In the genomic region with DNA sequence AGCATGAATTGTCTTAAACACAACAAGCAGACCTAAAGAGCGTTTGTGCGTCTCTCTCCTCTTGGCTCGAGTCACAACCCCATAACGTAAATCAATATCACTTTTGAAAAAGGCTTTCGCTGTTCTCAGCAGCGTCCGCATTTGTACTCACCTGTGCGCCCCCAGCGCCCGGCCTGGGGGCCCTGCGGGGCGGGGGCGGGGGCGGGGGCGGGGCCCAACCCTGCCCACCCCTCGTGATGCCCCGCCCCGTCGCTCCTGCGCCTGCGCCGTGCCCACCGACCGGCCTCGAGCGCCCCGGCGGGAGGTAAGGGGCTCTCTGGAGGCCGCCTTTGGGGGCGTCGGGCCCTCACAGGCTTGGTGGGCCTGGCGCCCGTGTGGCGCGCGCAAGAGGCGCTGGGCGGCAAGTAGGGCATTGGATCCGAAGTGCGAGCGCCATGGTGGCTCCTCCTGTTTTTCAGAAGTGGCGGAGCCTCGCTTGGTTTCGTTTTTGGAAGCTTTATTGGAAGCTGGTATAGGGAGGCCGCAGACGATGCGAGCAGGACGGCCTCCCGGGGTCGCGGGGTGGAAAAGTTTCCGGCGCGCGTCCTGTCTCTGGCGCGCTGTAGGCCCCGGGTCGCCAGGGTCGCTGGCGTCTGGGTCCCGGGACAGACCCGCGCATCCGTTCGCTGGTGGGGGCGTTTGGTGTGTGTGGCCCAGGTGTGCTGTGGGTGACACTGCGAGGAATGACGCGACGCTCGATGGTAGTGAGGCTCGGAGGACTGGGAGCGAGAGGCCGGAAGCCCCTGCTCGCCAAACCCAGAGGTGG, we compare ENCODE assay signal across 1 cellular context.
TF ChIP-seq lines count a peak whose summit lies in the region.

A gene (plus strand): TSS at position 252 of the 805 bp plus-strand sequence. CDS start 8,586 bp downstream, outside the sequence.

TF ChIP-seq in WTC11, 78 proteins besides CTCF, POLR2A, EP300 and RAD21 (continued from another document):
- TF ChIP-seq, protein P1, sequence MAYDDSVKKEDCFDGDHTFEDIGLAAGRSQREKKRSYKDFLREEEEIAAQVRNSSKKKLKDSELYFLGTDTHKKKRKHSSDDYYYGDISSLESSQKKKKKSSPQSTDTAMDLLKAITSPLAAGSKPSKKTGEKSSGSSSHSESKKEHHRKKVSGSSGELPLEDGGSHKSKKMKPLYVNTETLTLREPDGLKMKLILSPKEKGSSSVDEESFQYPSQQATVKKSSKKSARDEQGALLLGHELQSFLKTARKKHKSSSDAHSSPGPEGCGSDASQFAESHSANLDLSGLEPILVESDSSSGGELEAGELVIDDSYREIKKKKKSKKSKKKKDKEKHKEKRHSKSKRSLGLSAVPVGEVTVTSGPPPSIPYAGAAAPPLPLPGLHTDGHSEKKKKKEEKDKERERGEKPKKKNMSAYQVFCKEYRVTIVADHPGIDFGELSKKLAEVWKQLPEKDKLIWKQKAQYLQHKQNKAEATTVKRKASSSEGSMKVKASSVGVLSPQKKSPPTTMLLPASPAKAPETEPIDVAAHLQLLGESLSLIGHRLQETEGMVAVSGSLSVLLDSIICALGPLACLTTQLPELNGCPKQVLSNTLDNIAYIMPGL (CRISPR knock-in tag; IDR thresholded peaks at IDR 0.05): peak; percentile 82
- TF ChIP-seq, protein P2, sequence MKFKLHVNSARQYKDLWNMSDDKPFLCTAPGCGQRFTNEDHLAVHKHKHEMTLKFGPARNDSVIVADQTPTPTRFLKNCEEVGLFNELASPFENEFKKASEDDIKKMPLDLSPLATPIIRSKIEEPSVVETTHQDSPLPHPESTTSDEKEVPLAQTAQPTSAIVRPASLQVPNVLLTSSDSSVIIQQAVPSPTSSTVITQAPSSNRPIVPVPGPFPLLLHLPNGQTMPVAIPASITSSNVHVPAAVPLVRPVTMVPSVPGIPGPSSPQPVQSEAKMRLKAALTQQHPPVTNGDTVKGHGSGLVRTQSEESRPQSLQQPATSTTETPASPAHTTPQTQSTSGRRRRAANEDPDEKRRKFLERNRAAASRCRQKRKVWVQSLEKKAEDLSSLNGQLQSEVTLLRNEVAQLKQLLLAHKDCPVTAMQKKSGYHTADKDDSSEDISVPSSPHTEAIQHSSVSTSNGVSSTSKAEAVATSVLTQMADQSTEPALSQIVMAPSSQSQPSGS (CRISPR knock-in tag; IDR thresholded peaks at IDR 0.05; ENCODE audit: borderline replicate concordance, low read depth): no peak
- TF ChIP-seq, protein P3, sequence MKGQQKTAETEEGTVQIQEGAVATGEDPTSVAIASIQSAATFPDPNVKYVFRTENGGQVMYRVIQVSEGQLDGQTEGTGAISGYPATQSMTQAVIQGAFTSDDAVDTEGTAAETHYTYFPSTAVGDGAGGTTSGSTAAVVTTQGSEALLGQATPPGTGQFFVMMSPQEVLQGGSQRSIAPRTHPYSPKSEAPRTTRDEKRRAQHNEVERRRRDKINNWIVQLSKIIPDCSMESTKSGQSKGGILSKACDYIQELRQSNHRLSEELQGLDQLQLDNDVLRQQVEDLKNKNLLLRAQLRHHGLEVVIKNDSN (CRISPR knock-in tag; IDR thresholded peaks at IDR 0.05): 0 out of 2 replicates have a peak, but pooled peaks have one; percentile 38
- TF ChIP-seq FOXK1 (CRISPR knock-in tag; IDR thresholded peaks at IDR 0.05): no peak
- TF ChIP-seq MYBL2 (CRISPR knock-in tag; IDR thresholded peaks at IDR 0.05): peak; percentile 53; the same call in 1 of the 2 replicates
